Comparison of ENCODE assay signal across 8 cellular contexts in genomic region chr15:52567886-52568568, GRCh38. TPM values are rescaled to one million over a fixed set of nuclear protein-coding genes. Genes with fewer than 3 reads are reported as not detected.
A peak's percentile ranks its signal among the peaks of the same experiment; 100 is the strongest.
DNase-seq lines count a peak whose midpoint lies in the region; ATAC-seq and TF ChIP-seq lines count a peak whose summit lies in the region.

No MANE protein-coding gene starts in this region.

- peak overlapping the region; percentile 87 to 97 for H3K4me3 Mint-ChIP-seq in activated T-cell treated with anti-CD3 and anti-CD28 coated beads, Interleukin-2, amount 50 U/mL, for 72 hours
- H3K4me3 Mint-ChIP-seq in neural crest cell, result peak overlapping the region; percentile 93
- peak overlapping the region; percentile 98 for H3K4me3 Mint-ChIP-seq in type B pancreatic cell

- peak; percentile 40 to 49 for DNase-seq in NCI-H526 (lab: John Stamatoyannopoulos, UW)
- peak; percentile 68 to 69 for DNase-seq in activated T-cell treated with anti-CD3 and anti-CD28 coated beads, Interleukin-2, amount 50 U/mL, for 72 hours
- DNase-seq in fibroblast of peridontal ligament (ENCODE audit: extremely low read depth), result peak; percentile 54
- no peak for DNase-seq in neural crest cell (ENCODE audit: low read depth, low spot score)
- no peak for DNase-seq in type B pancreatic cell (ENCODE audit: extremely low spot score, unreplicated experiment)

- peaks cover 0 to 12% of the 10 kb centered on the region in 2 donors for H3K36me3 Mint-ChIP-seq in activated T-cell treated with anti-CD3 and anti-CD28 coated beads, Interleukin-2, amount 50 U/mL, for 72 hours (ENCODE audit: insufficient read depth in 2 of 2)
- H3K36me3 Mint-ChIP-seq in neural crest cell (ENCODE audit: low read depth) (no peaks in the 10 kb centered on the region), type B pancreatic cell (no peaks in the 10 kb centered on the region)

- H3K27me3 Mint-ChIP-seq in activated T-cell treated with anti-CD3 and anti-CD28 coated beads, Interleukin-2, amount 50 U/mL, for 72 hours (ENCODE audit: low read depth), result no peaks in the 10 kb centered on the region
- H3K27me3 Mint-ChIP-seq in neural crest cell (ENCODE audit: low read depth), result no peaks in the 10 kb centered on the region
- H3K27me3 Mint-ChIP-seq in type B pancreatic cell, result no peaks in the 10 kb centered on the region

- peak overlapping the region; percentile 99 for H3K27ac Mint-ChIP-seq in activated T-cell treated with anti-CD3 and anti-CD28 coated beads, Interleukin-2, amount 50 U/mL, for 72 hours
- peak overlapping the region; percentile 99 for H3K27ac Mint-ChIP-seq in neural crest cell (ENCODE audit: unreplicated experiment)
- peak overlapping the region; percentile 92 for H3K27ac Mint-ChIP-seq in type B pancreatic cell

- H3K9me3 Mint-ChIP-seq in activated T-cell treated with anti-CD3 and anti-CD28 coated beads, Interleukin-2, amount 50 U/mL, for 72 hours, result no peaks in the 10 kb centered on the region
- H3K9me3 Mint-ChIP-seq in neural crest cell (no peaks in the 10 kb centered on the region), type B pancreatic cell (no peaks in the 10 kb centered on the region)

- peaks cover 35% of the 10 kb centered on the region for H3K4me1 Mint-ChIP-seq in activated T-cell treated with anti-CD3 and anti-CD28 coated beads, Interleukin-2, amount 50 U/mL, for 72 hours (ENCODE audit: low read depth)
- H3K4me1 Mint-ChIP-seq in neural crest cell, result peaks cover 41% of the 10 kb centered on the region
- H3K4me1 Mint-ChIP-seq in type B pancreatic cell (ENCODE audit: unreplicated experiment), result peaks cover 19% of the 10 kb centered on the region

- TF ChIP-seq CTCF in neural crest cell (conservative IDR thresholded peaks at IDR 0.05) (no peak), type B pancreatic cell (conservative IDR thresholded peaks at IDR 0.05) (no peak)

- ATAC-seq in GM18909 (IDR thresholded peaks at IDR 0.05; ENCODE audit: poor library complexity, unreplicated experiment), result peak; percentile 14
- ATAC-seq in activated T-cell treated with anti-CD3 and anti-CD28 coated beads, Interleukin-2, amount 50 U/mL, for 72 hours (replicated peaks in 1 of 2), result peak; percentile 64 to 65
- ATAC-seq in GM18519 (IDR thresholded peaks at IDR 0.05; ENCODE audit: low FRiP score, unreplicated experiment), result no peak
- ATAC-seq in GM19328 (IDR thresholded peaks at IDR 0.05; ENCODE audit: unreplicated experiment), result no peak

RNA-seq across cellular contexts. Expression of gene ARPP19, which starts 0.8 kb away (rescaled TPM):
- total RNA-seq in activated T-cell treated with anti-CD3 and anti-CD28 coated beads, Interleukin-2, amount 50 U/mL, for 72 hours, result 100 to 1,000 TPM; 128 to 143 TPM
- total RNA-seq in neural crest cell (208 and 213 TPM in 2 replicates), type B pancreatic cell (ENCODE audit: low replicate concordance) (160 and 167 TPM in 2 replicates)

RNA-seq across cellular contexts. Expression of gene MYO5A, which starts 39.3 kb away (rescaled TPM):
- 10 to 100 TPM; 29.6 to 37.2 TPM for total RNA-seq in activated T-cell treated with anti-CD3 and anti-CD28 coated beads, Interleukin-2, amount 50 U/mL, for 72 hours
- 27.1 and 29.1 TPM in 2 replicates for total RNA-seq in neural crest cell
- total RNA-seq in type B pancreatic cell (ENCODE audit: low replicate concordance), result 20.9 and 21.2 TPM in 2 replicates

Comparison
In these comparisons a context has a peak if more than half of its experiments do, and no peak if none do; other contexts are left out.
1. ATAC-seq: peak in GM18909 (single experiment) and activated T-cell treated with anti-CD3 and anti-CD28 coated beads, Interleukin-2, amount 50 U/mL, for 72 hours (2 of 2); none in GM18519 (single experiment) and GM19328 (single experiment).
2. DNase-seq: peak in NCI-H526 (2 of 2), activated T-cell treated with anti-CD3 and anti-CD28 coated beads, Interleukin-2, amount 50 U/mL, for 72 hours (2 of 2) and fibroblast of peridontal ligament (single experiment); none in neural crest cell (single experiment) and type B pancreatic cell (single experiment).
3. Peak in every context shown above with its lines, with median percentiles within 50 percentile points of each other: H3K27ac Mint-ChIP-seq and H3K4me3 Mint-ChIP-seq.